In the genomic region with DNA sequence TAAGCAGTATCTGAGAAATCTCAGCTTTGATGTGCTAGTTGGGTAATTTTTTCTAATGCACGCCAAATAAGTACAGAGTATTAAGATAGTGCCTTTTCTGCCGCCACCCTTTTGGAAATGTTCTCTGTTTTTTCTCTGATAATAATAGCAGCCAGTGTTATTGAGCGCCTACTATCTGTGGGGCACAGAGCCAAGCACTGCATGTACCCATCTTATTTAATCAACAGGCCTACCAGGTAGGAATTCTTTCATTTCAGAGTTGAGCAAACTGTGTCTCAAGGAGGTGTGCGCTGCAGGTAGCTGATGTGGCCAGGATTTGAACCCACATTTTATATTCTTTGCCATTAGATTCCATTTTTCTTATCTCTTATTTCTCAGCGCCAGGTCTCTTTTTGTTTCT, we compare ENCODE assay signal across 9 cellular contexts. TPM values are rescaled to one million over a fixed set of nuclear protein-coding genes. Genes with fewer than 3 reads are reported as not detected.
DNase-seq lines count a peak whose midpoint lies in the region; ATAC-seq and TF ChIP-seq lines count a peak whose summit lies in the region.
"Had no signal": no experiment of that assay in that cellular context is flagged by ENCODE, and none has a peak within 500 bp of the region (broad histone marks: within the 10 kb centered on the region; RNA-seq: fewer than 3 reads in every experiment).

No MANE protein-coding gene starts in this region.

- no peak for TF ChIP-seq RAD21 in HCT116 (IDR thresholded peaks at IDR 0.05; ENCODE audit: low read depth)

- TF ChIP-seq CTCF in HCT116 (IDR thresholded peaks at IDR 0.05 in 2 of 3, conservative IDR thresholded peaks at IDR 0.05 in 1 of 3; ENCODE audit: borderline replicate concordance in 1 of 3, insufficient read depth in 1 of 3, low read depth in 2 of 3, low read length in 2 of 3) (peak in 2 of 3 experiments; percentile 10 to 51; a peak in 2 of 6 replicates), VCaP (conservative IDR thresholded peaks at IDR 0.05) (peak; percentile 57), GM13976 (IDR thresholded peaks at IDR 0.05; ENCODE audit: borderline replicate concordance, control extremely low read depth, extremely low read depth, insufficient read depth, missing control alignments) (no peak)

- in situ Hi-C loops in GM13976 (cut with MboI; ENCODE audit: low sequenced_read_pairs, unreplicated experiment): no loop called here

- peaks cover 11 to 44% of the 10 kb centered on the region in 2 experiments for H3K4me1 ChIP-seq in HCT116 (ENCODE audit: control insufficient read depth in 1 of 2, insufficient read depth in 2 of 2, low read length in 2 of 2)
- peaks cover 39% of the 10 kb centered on the region for H3K4me1 ChIP-seq in skeletal muscle satellite cell (ENCODE audit: control insufficient read depth, insufficient read depth, low read length)

- POLR2A ChIA-PET in HCT116 (lab: Charles Lee): no interaction called here

- 0 out of 2 replicates have a peak, but pooled peaks cover 8% of the 10 kb centered on the region for H4K20me1 ChIP-seq in HCT116 (ENCODE audit: insufficient read depth)

- DNase-seq in HCT116 (ENCODE audit: low read depth, low spot score) (no peak), head of caudate nucleus (peak in 29 of 42 donors; percentile 20 to 74 (median 52)), AG08395 (ENCODE audit: low spot score) (no peak), GM13976 (ENCODE audit: low spot score) (no peak)
- DNase-seq: Kasumi-1 had no signal

- H3K36me3 ChIP-seq in HCT116 (ENCODE audit: control insufficient read depth in 1 of 2, insufficient read depth in 2 of 2, low read length in 2 of 2) (peaks cover 16 to 25% of the 10 kb centered on the region in 2 experiments; a peak in 3 of 4 replicates), skeletal muscle satellite cell (ENCODE audit: insufficient read depth, low read length) (peaks cover 46% of the 10 kb centered on the region)

- H3K79me2 ChIP-seq in HCT116 (ENCODE audit: insufficient read depth, low read length): peaks cover 92% of the 10 kb centered on the region

- H3K4me3 ChIP-seq in HCT116 (replicated peaks in 1 of 2; ENCODE audit: low read depth in 1 of 2, low read length in 2 of 2) (peak overlapping the region; percentile 83 to 94), skeletal muscle satellite cell (ENCODE audit: low read length) (peak overlapping the region; percentile 76)

- no peak overlapping the region for H2AFZ ChIP-seq in HCT116 (ENCODE audit: low read depth, low read length, poor library complexity, severe bottlenecking)

- intact Hi-C loops in HCT116 (cut with micrococcal nuclease): no loop called here
- intact Hi-C loops in head of caudate nucleus (cut with DNase I): no loop called here

- RAD21 ChIA-PET in HCT116 (lab: Charles Lee; ENCODE audit: low non-redundant PET in 1 of 2, low total read pairs in 2 of 2, uncharacterized antibody in 2 of 2, unreplicated experiment in 2 of 2): no interaction called here

- no TSS peak for BruUV-seq in HCT116 (replicated peaks; lab: Mats Ljungman, UMichigan)

- H3K27me3 ChIP-seq in HCT116 (ENCODE audit: insufficient read depth, low read length) (no peaks in the 10 kb centered on the region), skeletal muscle satellite cell (ENCODE audit: control insufficient read depth, insufficient read depth, low read length) (no peaks in the 10 kb centered on the region)

- CTCF ChIA-PET in HCT116 (lab: Charles Lee): no interaction called here

- H3K9ac ChIP-seq in HCT116 (ENCODE audit: low read length): peak overlapping the region; percentile 84
- peak overlapping the region; percentile 87 for H3K9ac ChIP-seq in skeletal muscle satellite cell (ENCODE audit: low read depth, low read length)

- H3K4me2 ChIP-seq in HCT116 (ENCODE audit: low read length): peak overlapping the region; percentile 77
- H3K4me2 ChIP-seq in skeletal muscle satellite cell (ENCODE audit: low read length): peak overlapping the region; percentile 88

- H3K27ac ChIP-seq in HCT116 (ENCODE audit: low read depth, low read length) (no peak overlapping the region), VCaP (peak overlapping the region; percentile 95)

- H3K9me2 ChIP-seq in HCT116 (ENCODE audit: insufficient read depth): no peaks in the 10 kb centered on the region

- no peaks in the 10 kb centered on the region for H3K9me3 ChIP-seq in HCT116 (ENCODE audit: control insufficient read depth in 1 of 2, insufficient read depth in 1 of 2, low read depth in 1 of 2, low read length in 2 of 2)
- H3K9me3 ChIP-seq in skeletal muscle satellite cell (replicated peaks; ENCODE audit: low read length): no peaks in the 10 kb centered on the region

- ATAC-seq in HCT116 (no peak), GM18867 (IDR thresholded peaks at IDR 0.05; ENCODE audit: unreplicated experiment) (no peak), GM18870 (IDR thresholded peaks at IDR 0.05; ENCODE audit: unreplicated experiment) (no peak)

- no peak for TF ChIP-seq POLR2A in HCT116 (IDR thresholded peaks at IDR 0.05; ENCODE audit: borderline replicate concordance, extremely low read depth, insufficient read depth, insufficient read length)

TF ChIP-seq in HCT116, 20 proteins besides CTCF, POLR2A, EP300 and RAD21:
- no peak for TF ChIP-seq ZFX (IDR thresholded peaks at IDR 0.05)
- TF ChIP-seq SP1 (IDR thresholded peaks at IDR 0.05; ENCODE audit: low read depth): no peak
- no peak for TF ChIP-seq CEBPB (IDR thresholded peaks at IDR 0.05; ENCODE audit: low read depth)
- no peak for TF ChIP-seq EGR1 (IDR thresholded peaks at IDR 0.05; ENCODE audit: low read depth)
- TF ChIP-seq TCF7L2 (IDR thresholded peaks at IDR 0.05; ENCODE audit: borderline replicate concordance, extremely low read depth, insufficient read depth, insufficient read length): no peak
TF ChIP-seq in HCT116: peak in this region for 0.

RNA-seq across cellular contexts. Expression of gene EPN1, which starts 1.4 kb away (rescaled TPM):
- 122 TPM for total RNA-seq in HCT116 (2021; ENCODE audit: unreplicated experiment)
- 99.3 and 119 TPM in 2 replicates for polyA plus RNA-seq in HCT116 (2012)
- 55.3 and 77.1 TPM in 2 replicates for total RNA-seq in skeletal muscle satellite cell (2012; rRNA removed)

RNA-seq across cellular contexts. Expression of gene U2AF2, which starts 21.5 kb away (rescaled TPM):
- 259 TPM for total RNA-seq in HCT116 (2021; ENCODE audit: unreplicated experiment)
- 199 and 201 TPM in 2 replicates for polyA plus RNA-seq in HCT116 (2012)
- 120 and 132 TPM in 2 replicates for total RNA-seq in skeletal muscle satellite cell (2012; rRNA removed)

RNA-seq across cellular contexts. Expression of gene CCDC106, which starts 28.4 kb away (rescaled TPM):
- 1.0 TPM for total RNA-seq in HCT116 (2021; ENCODE audit: unreplicated experiment)
- polyA plus RNA-seq in HCT116 (2012): 0.56 and 0.70 TPM in 2 replicates
- total RNA-seq in skeletal muscle satellite cell (2012; rRNA removed): 5.1 and 6.8 TPM in 2 replicates

RNA-seq across cellular contexts. Expression of gene ZNF581, which starts 32.9 kb away (rescaled TPM):
- 44.4 TPM for total RNA-seq in HCT116 (2021; ENCODE audit: unreplicated experiment)
- polyA plus RNA-seq in HCT116 (2012): 47.8 and 48.2 TPM in 2 replicates
- total RNA-seq in skeletal muscle satellite cell (2012; rRNA removed): 14.2 and 14.4 TPM in 2 replicates

RNA-seq across cellular contexts. Expression of gene ZNF580, which starts 35.6 kb away (rescaled TPM):
- total RNA-seq in HCT116 (2021; ENCODE audit: unreplicated experiment): 36.7 TPM
- polyA plus RNA-seq in HCT116 (2012): 37.1 and 47.1 TPM in 2 replicates
- 1.7 and 2.0 TPM in 2 replicates for total RNA-seq in skeletal muscle satellite cell (2012; rRNA removed)

Comparison
In these comparisons a context has a peak if more than half of its experiments do, and no peak if none do; other contexts are left out.
1. DNase-seq: peak in head of caudate nucleus (29 of 42); none in HCT116 (single experiment), AG08395 (single experiment) and GM13976 (single experiment).